ENCODE assay signal across 11 cellular contexts in the genomic region with DNA sequence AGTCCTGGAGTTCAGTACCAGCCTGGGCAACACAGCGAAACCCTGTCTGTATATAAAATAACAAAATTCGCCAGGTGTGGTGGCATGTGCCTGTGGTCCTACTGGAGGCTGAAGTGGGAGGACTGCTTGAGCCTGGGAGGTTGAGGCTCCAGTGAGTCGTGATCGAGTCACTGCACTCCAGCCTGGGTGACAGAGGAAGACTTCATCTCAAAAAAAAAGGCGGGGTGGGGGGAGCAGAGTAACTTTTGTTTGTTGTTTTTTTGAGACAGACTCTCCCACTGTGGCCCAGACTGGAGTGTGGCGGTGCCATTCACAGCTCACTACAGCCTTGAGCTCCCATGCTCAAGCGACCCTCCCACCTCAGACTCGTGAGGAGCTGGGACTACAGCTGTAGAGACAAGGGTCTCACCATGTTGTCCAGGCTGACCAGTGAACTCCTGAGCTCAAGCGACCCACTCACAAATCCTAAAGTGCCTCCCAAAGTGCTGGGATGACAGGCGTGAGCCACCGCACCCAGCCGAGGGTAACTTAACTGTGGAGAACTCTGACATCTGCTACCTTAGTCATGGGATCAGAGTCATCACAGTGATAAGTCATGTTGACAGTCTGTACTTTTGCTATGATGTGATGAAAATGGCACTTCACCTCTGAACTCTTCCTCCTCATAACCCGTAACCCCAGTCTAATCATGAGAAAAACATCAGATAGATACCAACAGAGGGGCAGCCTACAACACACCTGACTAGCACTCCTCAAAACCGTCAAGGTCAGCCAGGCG. TPM values are rescaled to one million over a fixed set of nuclear protein-coding genes. Genes with fewer than 3 reads are reported as not detected.
A peak's percentile ranks its signal among the peaks of the same experiment; 100 is the strongest.
DNase-seq lines count a peak whose midpoint lies in the region; ATAC-seq and TF ChIP-seq lines count a peak whose summit lies in the region.
"Had no signal": no experiment of that assay in that cellular context is flagged by ENCODE, and none has a peak within 500 bp of the region (broad histone marks: within the 10 kb centered on the region; RNA-seq: fewer than 3 reads in every experiment).

No MANE protein-coding gene starts in this region.

- H3K4me3 ChIP-seq in heart left ventricle (no peak overlapping the region), adrenal gland (no peak overlapping the region), liver (ENCODE audit: low read depth in 1 of 3, low read length in 3 of 3) (no peak overlapping the region), tibial nerve (no peak overlapping the region)
- H3K4me3 ChIP-seq: BLaER1 had no signal

- TF ChIP-seq POLR2A in heart left ventricle (IDR thresholded peaks at IDR 0.05): no peak
- no peak for TF ChIP-seq POLR2A in adrenal gland (IDR thresholded peaks at IDR 0.05)
- no peak for TF ChIP-seq POLR2A in tibial nerve (IDR thresholded peaks at IDR 0.05)

- H3K27me3 ChIP-seq in heart left ventricle (no peaks in the 10 kb centered on the region), adrenal gland (no peaks in the 10 kb centered on the region), liver (ENCODE audit: control insufficient read depth in 4 of 4, insufficient read depth in 4 of 4, low read length in 3 of 4) (no peaks in the 10 kb centered on the region), tibial nerve (no peaks in the 10 kb centered on the region)
- H3K27me3 ChIP-seq: BLaER1 had no signal

- H3K4me1 ChIP-seq in heart left ventricle (peaks cover 0 to 63% (median 39%) of the 10 kb centered on the region in 12 donors), adrenal gland (replicated peaks in 1 of 2) (peaks cover 41 to 60% of the 10 kb centered on the region in 2 donors), liver (ENCODE audit: control insufficient read depth in 4 of 4, insufficient read depth in 4 of 4, low read length in 3 of 4) (peaks cover 20 to 32% (median 23%) of the 10 kb centered on the region in 4 donors), tibial nerve (peaks cover 3 to 61% (median 23%) of the 10 kb centered on the region in 4 donors)

- peak overlapping the region in 1 of 2 donors; percentile 19 for H3K9ac ChIP-seq in liver (ENCODE audit: low read depth in 1 of 2, low read length in 2 of 2)
- H3K9ac ChIP-seq: BLaER1 had no signal

- ATAC-seq in heart left ventricle (no peak), left ventricle myocardium superior (no peak), HG03159 (IDR thresholded peaks at IDR 0.05; ENCODE audit: unreplicated experiment) (no peak), GM18858 (IDR thresholded peaks at IDR 0.05; ENCODE audit: unreplicated experiment) (no peak)
- ATAC-seq: effector memory CD8-positive, alpha-beta T cell had no signal

- intact Hi-C loops in heart left ventricle (cut with DNase I): loop anchor here in 1 of 10 donors (2.0 kb wide), 1 partner anchor 16 kb away; the partner anchor contains the start of gene PEDS1
- intact Hi-C loops in left ventricle myocardium superior (cut with micrococcal nuclease): no loop called here
- intact Hi-C loops in adrenal gland (cut with DNase I): no loop called here

- 90 to 95% (median 93%) methylated on average over 15 of the region's 15 CpGs for WGBS in heart left ventricle, 4 donors
- 75 to 85% (median 79%) methylated on average over 12 to 15 of the region's 15 CpGs for WGBS in adrenal gland, 4 donors
- 95% methylated on average over 15 of the region's 15 CpGs for WGBS in liver
- 89% methylated on average over 11 to 15 of the region's 15 CpGs for WGBS in tibial nerve, 2 donors

- no peak for DNase-seq in heart left ventricle
- DNase-seq in left ventricle myocardium superior: no peak
- peak in 1 of 7 donors; percentile 46 for DNase-seq in adrenal gland
- DNase-seq in tibial nerve (ENCODE audit: low spot score in 2 of 2): no peak
- DNase-seq in activated effector memory CD4-positive, alpha-beta T cell treated with anti-CD3 and anti-CD28 coated beads, Interleukin-2, amount 50 U/mL, for 16 hours: no peak
- DNase-seq: effector memory CD8-positive, alpha-beta T cell; NCI-H1105 had no signal

- H3K9me3 ChIP-seq in heart left ventricle (no peaks in the 10 kb centered on the region), adrenal gland (replicated peaks in 1 of 3) (no peaks in the 10 kb centered on the region), liver (ENCODE audit: control insufficient read depth in 4 of 4, low read length in 3 of 4) (no peaks in the 10 kb centered on the region), tibial nerve (no peaks in the 10 kb centered on the region)
- H3K9me3 ChIP-seq: BLaER1 had no signal

- H3K27ac ChIP-seq in heart left ventricle: peak overlapping the region in 11 of 12 donors; percentile 11 to 71 (median 60)
- H3K27ac ChIP-seq in adrenal gland: peak overlapping the region; percentile 66 to 93 (median 87)
- peak overlapping the region; percentile 81 to 88 for H3K27ac ChIP-seq in liver (ENCODE audit: low read depth in 1 of 2, low read length in 2 of 2)
- peak overlapping the region; percentile 22 to 90 (median 70) for H3K27ac ChIP-seq in tibial nerve
- H3K27ac ChIP-seq: BLaER1 had no signal

- TF ChIP-seq CTCF in heart left ventricle (IDR thresholded peaks at IDR 0.05) (no peak), adrenal gland (IDR thresholded peaks at IDR 0.05) (no peak), liver (IDR thresholded peaks at IDR 0.05; ENCODE audit: low read depth, low read length, missing input control) (no peak), tibial nerve (IDR thresholded peaks at IDR 0.05) (no peak)

- H3K36me3 ChIP-seq in heart left ventricle (peaks cover under 1 to 45% (median 23%) of the 10 kb centered on the region in 9 donors), adrenal gland (replicated peaks in 1 of 2) (peaks cover 0 to 13% of the 10 kb centered on the region in 2 donors), liver (ENCODE audit: control insufficient read depth in 4 of 4, insufficient read depth in 3 of 4, low read depth in 1 of 4, low read length in 3 of 4) (peaks cover 0 to 4% (median 0%) of the 10 kb centered on the region in 4 donors), tibial nerve (peaks cover 0 to 38% (median 3%) of the 10 kb centered on the region in 3 donors)

- no peak for TF ChIP-seq RAD21 in liver (IDR thresholded peaks at IDR 0.05)

- TF ChIP-seq EP300 in tibial nerve (IDR thresholded peaks at IDR 0.05): no peak

TF ChIP-seq in liver, 16 proteins besides CTCF, POLR2A, EP300 and RAD21 (continues in another document):
- TF ChIP-seq JUND (IDR thresholded peaks at IDR 0.05): no peak
- no peak for TF ChIP-seq NR2F2 (IDR thresholded peaks at IDR 0.05)
- TF ChIP-seq, protein P1, sequence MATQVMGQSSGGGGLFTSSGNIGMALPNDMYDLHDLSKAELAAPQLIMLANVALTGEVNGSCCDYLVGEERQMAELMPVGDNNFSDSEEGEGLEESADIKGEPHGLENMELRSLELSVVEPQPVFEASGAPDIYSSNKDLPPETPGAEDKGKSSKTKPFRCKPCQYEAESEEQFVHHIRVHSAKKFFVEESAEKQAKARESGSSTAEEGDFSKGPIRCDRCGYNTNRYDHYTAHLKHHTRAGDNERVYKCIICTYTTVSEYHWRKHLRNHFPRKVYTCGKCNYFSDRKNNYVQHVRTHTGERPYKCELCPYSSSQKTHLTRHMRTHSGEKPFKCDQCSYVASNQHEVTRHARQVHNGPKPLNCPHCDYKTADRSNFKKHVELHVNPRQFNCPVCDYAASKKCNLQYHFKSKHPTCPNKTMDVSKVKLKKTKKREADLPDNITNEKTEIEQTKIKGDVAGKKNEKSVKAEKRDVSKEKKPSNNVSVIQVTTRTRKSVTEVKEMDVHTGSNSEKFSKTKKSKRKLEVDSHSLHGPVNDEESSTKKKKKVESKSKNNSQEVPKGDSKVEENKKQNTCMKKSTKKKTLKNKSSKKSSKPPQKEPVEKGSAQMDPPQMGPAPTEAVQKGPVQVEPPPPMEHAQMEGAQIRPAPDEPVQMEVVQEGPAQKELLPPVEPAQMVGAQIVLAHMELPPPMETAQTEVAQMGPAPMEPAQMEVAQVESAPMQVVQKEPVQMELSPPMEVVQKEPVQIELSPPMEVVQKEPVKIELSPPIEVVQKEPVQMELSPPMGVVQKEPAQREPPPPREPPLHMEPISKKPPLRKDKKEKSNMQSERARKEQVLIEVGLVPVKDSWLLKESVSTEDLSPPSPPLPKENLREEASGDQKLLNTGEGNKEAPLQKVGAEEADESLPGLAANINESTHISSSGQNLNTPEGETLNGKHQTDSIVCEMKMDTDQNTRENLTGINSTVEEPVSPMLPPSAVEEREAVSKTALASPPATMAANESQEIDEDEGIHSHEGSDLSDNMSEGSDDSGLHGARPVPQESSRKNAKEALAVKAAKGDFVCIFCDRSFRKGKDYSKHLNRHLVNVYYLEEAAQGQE (IDR thresholded peaks at IDR 0.05): no peak
- TF ChIP-seq GABPA (IDR thresholded peaks at IDR 0.05 in 1 of 2, conservative IDR thresholded peaks at IDR 0.05 in 1 of 2): no peak
- TF ChIP-seq EGR1 (IDR thresholded peaks at IDR 0.05; ENCODE audit: low read depth in 2 of 2): no peak
- TF ChIP-seq FOXA1 (IDR thresholded peaks at IDR 0.05): no peak
- TF ChIP-seq RXRA (IDR thresholded peaks at IDR 0.05): no peak
- TF ChIP-seq SP1 (IDR thresholded peaks at IDR 0.05): no peak
- no peak for TF ChIP-seq HNF4G (IDR thresholded peaks at IDR 0.05)
- no peak for TF ChIP-seq YY1 (IDR thresholded peaks at IDR 0.05)
- TF ChIP-seq, protein P2, sequence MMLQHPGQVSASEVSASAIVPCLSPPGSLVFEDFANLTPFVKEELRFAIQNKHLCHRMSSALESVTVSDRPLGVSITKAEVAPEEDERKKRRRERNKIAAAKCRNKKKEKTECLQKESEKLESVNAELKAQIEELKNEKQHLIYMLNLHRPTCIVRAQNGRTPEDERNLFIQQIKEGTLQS (IDR thresholded peaks at IDR 0.05): no peak

RNA-seq across cellular contexts. Expression of gene PEDS1, which starts 16.5 kb away (rescaled TPM):
- total RNA-seq in heart left ventricle (10 to 100 TPM; 13.7 to 37.4 (median 23.6) TPM), left ventricle myocardium superior (31.1 TPM), adrenal gland (10 to 100 TPM; 18.7 to 39.1 (median 28.5) TPM), liver (1 to 10 TPM; 4.8 to 6.5 TPM), tibial nerve (10 to 100 TPM; 26.4 to 36.7 (median 35.5) TPM)
- polyA plus RNA-seq in heart left ventricle (10 to 100 TPM; 28.4 to 35.3 TPM), adrenal gland (10 to 100 TPM; 29.4 to 32.6 (median 30.2) TPM), liver (10 to 100 TPM; 10.7 to 19.3 TPM)

RNA-seq across cellular contexts. Expression of gene UBE2V1, which starts 24.1 kb away (rescaled TPM):
- 100 to 1,000 TPM in 1 of 9 donors, 10 to 100 TPM in 8; 54.2 to 105 (median 84.8) TPM for total RNA-seq in heart left ventricle
- polyA plus RNA-seq in heart left ventricle: 10 to 100 TPM; 73.0 to 73.9 TPM
- 92.6 TPM for total RNA-seq in left ventricle myocardium superior
- 100 to 1,000 TPM in 2 of 8 donors, 10 to 100 TPM in 6; 57.4 to 123 (median 79.4) TPM for total RNA-seq in adrenal gland
- polyA plus RNA-seq in adrenal gland: 100 to 1,000 TPM in 1 of 3 donors, 10 to 100 TPM in 2; 78.7 to 242 (median 80.0) TPM
- total RNA-seq in liver: 10 to 100 TPM; 27.9 to 29.7 TPM
- 10 to 100 TPM; 38.8 to 53.0 TPM for polyA plus RNA-seq in liver
- 10 to 100 TPM; 58.8 to 86.7 (median 77.3) TPM for total RNA-seq in tibial nerve

RNA-seq across cellular contexts. Expression of gene CEBPB, which starts 53.6 kb away (rescaled TPM):
- 100 to 1,000 TPM in 1 of 9 donors, 10 to 100 TPM in 8; 30.2 to 122 (median 63.3) TPM for total RNA-seq in heart left ventricle
- 10 to 100 TPM; 14.7 to 19.8 TPM for polyA plus RNA-seq in heart left ventricle
- 59.4 TPM for total RNA-seq in left ventricle myocardium superior
- total RNA-seq in adrenal gland: 100 to 1,000 TPM; 148 to 272 (median 252) TPM
- polyA plus RNA-seq in adrenal gland: 10 to 100 TPM; 31.0 to 74.7 (median 39.3) TPM
- total RNA-seq in liver: 10 to 100 TPM; 21.3 to 61.8 TPM
- 10 to 100 TPM; 19.7 to 37.0 TPM for polyA plus RNA-seq in liver
- 100 to 1,000 TPM; 202 to 524 (median 275) TPM for total RNA-seq in tibial nerve
